Comparison of ENCODE assay signal across 10 cellular contexts in genomic region chr4:100823066-100823992, GRCh38.
DNase-seq lines count a peak whose midpoint lies in the region; ATAC-seq and TF ChIP-seq lines count a peak whose summit lies in the region.
"Had no signal": no experiment of that assay in that cellular context is flagged by ENCODE, and none has a peak within 500 bp of the region (broad histone marks: within the 10 kb centered on the region; RNA-seq: fewer than 3 reads in every experiment).

No MANE protein-coding gene starts in this region.

- peaks cover 0 to under 1% (median 0%) of the 10 kb centered on the region in 4 donors for H3K4me1 ChIP-seq in tibial artery

- no peaks in the 10 kb centered on the region for H3K9me3 ChIP-seq in tibial artery

- H3K4me3 ChIP-seq in GM12865 (ENCODE audit: low read depth, low read length), result no peak overlapping the region
- no peak overlapping the region for H3K4me3 ChIP-seq in tibial artery

- peak; percentile 62 for ATAC-seq in GM19467 (IDR thresholded peaks at IDR 0.05; ENCODE audit: unreplicated experiment)
- ATAC-seq in HG03378 (IDR thresholded peaks at IDR 0.05; ENCODE audit: unreplicated experiment), result peak; percentile 86

- H3K27ac ChIP-seq in epithelial cell of prostate, result peak overlapping the region; percentile 53
- no peak overlapping the region for H3K27ac ChIP-seq in tibial artery

- TF ChIP-seq CTCF in GM12865 (IDR thresholded peaks at IDR 0.05; ENCODE audit: insufficient read depth, low read depth, low read length, missing control alignments), result no peak
- TF ChIP-seq CTCF in tibial artery (IDR thresholded peaks at IDR 0.05), result no peak

- intact Hi-C loops in tibial artery (cut with DNase I; ENCODE audit: low total_unique reads), result no loop called here

- H3K27me3 ChIP-seq in tibial artery, result no peaks in the 10 kb centered on the region

- H3K36me3 ChIP-seq in tibial artery, result no peaks in the 10 kb centered on the region

- DNase-seq in GM12865 (ENCODE audit: low read depth) (peak; percentile 87), epithelial cell of prostate (ENCODE audit: low read depth, low spot score) (peak; percentile 18), NCI-H2227 treated with DMSO at 0.1 percent for 48 hours (lab: John Stamatoyannopoulos, UW) (no peak), germinal center (ENCODE audit: low spot score) (no peak), tibial artery (no peak), D341Med (ENCODE audit: low spot score) (no peak)
- DNase-seq: activated gamma-delta T cell treated with Interleukin-2 at 50 U/mL for 16 hours, H7 had no signal

Comparison
In these comparisons a context has a peak if more than half of its experiments do, and no peak if none do; other contexts are left out.
1. DNase-seq: peak in GM12865 (single experiment) and epithelial cell of prostate (single experiment); none in NCI-H2227 treated with DMSO at 0.1 percent for 48 hours (single experiment), germinal center (single experiment), tibial artery (0 of 2) and D341Med (single experiment).